14 cellular contexts compared by ENCODE assay signal in the genomic region with DNA sequence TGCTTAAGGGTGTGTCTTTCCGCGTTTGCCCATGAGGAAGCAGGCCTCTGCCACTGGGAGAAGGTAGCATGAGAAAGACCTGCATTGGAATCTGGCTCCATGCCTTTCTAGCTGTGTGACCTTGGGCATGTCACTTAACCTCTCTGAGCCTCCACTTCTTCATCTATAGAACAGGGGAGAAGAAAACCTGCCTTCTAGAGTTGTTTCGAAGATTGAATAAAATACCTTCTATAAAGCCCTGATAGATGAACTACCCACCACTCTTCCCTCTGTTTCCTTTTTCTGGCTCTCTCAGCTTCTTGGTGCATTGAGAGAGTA. TPM values are rescaled to one million over a fixed set of nuclear protein-coding genes. Genes with fewer than 3 reads are reported as not detected.
"Had no signal": no experiment of that assay in that cellular context is flagged by ENCODE, and none has a peak within 500 bp of the region (broad histone marks: within the 10 kb centered on the region; RNA-seq: fewer than 3 reads in every experiment).

No MANE protein-coding gene starts in this region.

RNA-seq across cellular contexts. Expression of a gene that starts 59.2 kb away (rescaled TPM):
- total RNA-seq: cerebellum, dermis microvascular lymphatic vessel endothelial cell, esophagus mucosa, esophagus squamous epithelium, glomerular endothelial cell, heart right ventricle, left ventricle myocardium superior, lower leg skin, lower lobe of right lung, lung microvascular endothelial cell, mesenteric fat pad, mesothelial cell of epicardium, myocyte had no signal
- polyA plus RNA-seq: heart right ventricle, keratinocyte had no signal
